ENCODE assay signal across 8 cellular contexts in the genomic region with DNA sequence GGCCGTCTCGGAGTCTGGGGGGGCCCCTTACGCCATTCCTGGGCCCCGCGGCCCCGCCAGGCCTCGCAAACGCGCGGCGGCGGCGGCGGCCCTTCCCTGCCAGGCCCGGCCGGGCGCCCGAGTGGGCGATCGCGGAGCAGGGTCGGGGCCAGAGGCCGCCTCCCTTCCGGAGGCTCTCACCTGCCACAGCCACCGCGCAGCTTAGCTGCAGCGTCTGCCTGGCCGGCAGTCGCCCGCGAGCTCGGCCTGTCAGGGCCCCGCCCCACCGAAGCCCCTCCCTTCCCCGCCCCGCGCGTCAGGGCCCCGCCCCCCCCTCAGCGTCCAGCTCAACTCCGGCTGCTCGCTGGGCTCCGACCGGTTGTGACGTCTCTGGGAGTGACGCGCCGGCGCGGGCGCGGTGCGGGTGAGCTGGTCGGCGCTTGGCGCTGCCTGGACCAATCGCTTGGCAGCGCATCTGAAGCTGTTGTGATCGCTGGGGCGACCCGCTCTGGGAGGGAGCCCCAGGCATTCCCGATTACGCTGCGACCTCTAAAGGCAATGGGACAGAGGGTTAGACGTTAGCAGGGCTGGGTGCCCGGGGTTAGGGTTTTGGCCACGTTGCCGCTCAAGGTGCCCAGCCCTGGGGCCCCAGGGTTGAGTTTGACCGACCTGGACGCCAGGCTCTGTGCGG. TPM values are rescaled to one million over a fixed set of nuclear protein-coding genes. Genes with fewer than 3 reads are reported as not detected.
DNase-seq lines count a peak whose midpoint lies in the region; ATAC-seq and TF ChIP-seq lines count a peak whose summit lies in the region.

A gene with protein sequence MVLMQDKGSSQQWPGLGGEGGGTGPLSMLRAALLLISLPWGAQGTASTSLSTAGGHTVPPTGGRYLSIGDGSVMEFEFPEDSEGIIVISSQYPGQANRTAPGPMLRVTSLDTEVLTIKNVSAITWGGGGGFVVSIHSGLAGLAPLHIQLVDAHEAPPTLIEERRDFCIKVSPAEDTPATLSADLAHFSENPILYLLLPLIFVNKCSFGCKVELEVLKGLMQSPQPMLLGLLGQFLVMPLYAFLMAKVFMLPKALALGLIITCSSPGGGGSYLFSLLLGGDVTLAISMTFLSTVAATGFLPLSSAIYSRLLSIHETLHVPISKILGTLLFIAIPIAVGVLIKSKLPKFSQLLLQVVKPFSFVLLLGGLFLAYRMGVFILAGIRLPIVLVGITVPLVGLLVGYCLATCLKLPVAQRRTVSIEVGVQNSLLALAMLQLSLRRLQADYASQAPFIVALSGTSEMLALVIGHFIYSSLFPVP (minus strand): TSS at position 216 of the 670 bp plus-strand sequence. CDS start 1,689 bp downstream, outside the sequence.

- H3K4me3 ChIP-seq in HAP-1 (peak within 1 kb of the TSS; percentile 69), MG63 (peak within 1 kb of the TSS; percentile 65), fibroblast of pulmonary artery (replicated peaks; ENCODE audit: low read depth, low read length) (peak within 1 kb of the TSS; percentile 64)

- peak within 1 kb of the TSS; percentile 72; the same call in 1 of the 2 replicates for H3K9ac ChIP-seq in ES-I3 (ENCODE audit: low read depth, low read length)

- intact Hi-C loops in natural killer cell (cut with micrococcal nuclease): loop anchor here (1.0 kb wide), 1 partner anchor 26 kb away; a partner anchor contains a TSS

- H3K4me1 Mint-ChIP-seq in natural killer cell: peaks cover 15 to 17% of the 10 kb centered on the region in 2 donors

- in situ Hi-C loops in HAP-1 (cut with MboI; ENCODE audit: low sequenced_read_pairs): no loop called here

- no peaks in the 10 kb centered on the region for H3K9me3 ChIP-seq in ES-I3 (ENCODE audit: control insufficient read depth, insufficient read depth, low read length)
- no peaks in the 10 kb centered on the region for H3K9me3 ChIP-seq in HAP-1
- no peaks in the 10 kb centered on the region for H3K9me3 ChIP-seq in MG63

- H3K27me3 ChIP-seq in HAP-1 (ENCODE audit: low read depth) (no peaks in the 10 kb centered on the region), MG63 (no peaks in the 10 kb centered on the region)

- H3K36me3 ChIP-seq in ES-I3 (ENCODE audit: insufficient read depth, low read length) (no peaks in the 10 kb centered on the region; the same call in 1 of the 2 replicates), HAP-1 (replicated peaks) (peaks cover 26% of the 10 kb centered on the region), MG63 (peaks cover 1% of the 10 kb centered on the region; the same call in 1 of the 2 replicates)

- ATAC-seq in natural killer cell: peak; percentile 86 to 94 (median 86)

- peak within 1 kb of the TSS; percentile 88 to 93 for H3K27ac Mint-ChIP-seq in natural killer cell

- H3K4me1 ChIP-seq in ES-I3 (ENCODE audit: insufficient read depth, low read length) (no peaks in the 10 kb centered on the region; the same call in 1 of the 2 replicates), HAP-1 (peaks cover 20% of the 10 kb centered on the region)

- DNase-seq in HAP-1 (ENCODE audit: low spot score in 2 of 2) (peak; percentile 96 to 98), MG63 (peak; percentile 93), SHP77 (lab: John Stamatoyannopoulos, UW) (peak; percentile 78 to 85), fibroblast of pulmonary artery (ENCODE audit: low read depth) (peak; percentile 94), natural killer cell (peak; percentile 81)
- peak; percentile 84 for DNase-seq in activated effector memory CD4-positive, alpha-beta T cell treated with Interleukin-2 at 50 U/mL for 16 hours
- DNase-seq in stimulated activated naive CD4-positive, alpha-beta T cell (lab: John Stamatoyannopoulos, UW): peak; percentile 76 to 91 (median 82)

- H3K4me3 Mint-ChIP-seq in natural killer cell: peak within 1 kb of the TSS; percentile 90

- no peak for TF ChIP-seq CTCF in fibroblast of pulmonary artery (IDR thresholded peaks at IDR 0.05; ENCODE audit: low read length, missing control alignments)
- TF ChIP-seq CTCF in natural killer cell (IDR thresholded peaks at IDR 0.05): no peak

- no peaks in the 10 kb centered on the region for H3K9me3 Mint-ChIP-seq in natural killer cell

- no peaks in the 10 kb centered on the region for H3K36me3 Mint-ChIP-seq in natural killer cell

- no peaks in the 10 kb centered on the region for H3K27me3 Mint-ChIP-seq in natural killer cell (ENCODE audit: low read depth in 2 of 2)

RNA-seq across cellular contexts. Expression of the gene that starts here (rescaled TPM):
- total RNA-seq in MG63 (2014; rRNA removed; shearing (Covaris generic); ENCODE audit: low replicate concordance): 5.1 and 15.2 TPM in 2 replicates
- total RNA-seq in natural killer cell: 10 to 100 TPM; 26.5 to 42.1 (median 31.8) TPM

Comparison
In these comparisons a context has a peak if more than half of its experiments do, and no peak if none do; other contexts are left out.
1. Peak in every context shown above with its lines: DNase-seq, ATAC-seq and H3K4me3 ChIP-seq.